In genomic region chr10:73261362-73261995, GRCh38 we compare ENCODE assay signal across 1 cellular context.
TF ChIP-seq lines count a peak whose summit lies in the region.

No MANE protein-coding gene starts in this region.

TF ChIP-seq in K562, 482 proteins besides CTCF, POLR2A, EP300 and RAD21 (continued from another document):
- TF ChIP-seq ZBTB40 (IDR thresholded peaks at IDR 0.05) (no peak), ZBTB40 (CRISPR knock-in tag; IDR thresholded peaks at IDR 0.05) (no peak), SMAD4 (CRISPR knock-in tag; conservative IDR thresholded peaks at IDR 0.05) (peak; percentile 63), RBM39 (optimal IDR thresholded peaks at IDR 0.05; ENCODE audit: low read depth, low read length) (no peak), CREB5 (CRISPR knock-in tag; IDR thresholded peaks at IDR 0.05) (no peak), ZNF24 (IDR thresholded peaks at IDR 0.05) (no peak), ELF4 (CRISPR knock-in tag; IDR thresholded peaks at IDR 0.05) (no peak), SIN3B (IDR thresholded peaks at IDR 0.05; ENCODE audit: low read depth) (no peak), REST (CRISPR knock-in tag; IDR thresholded peaks at IDR 0.05; ENCODE audit: low read depth) (no peak), HNRNPK (IDR thresholded peaks at IDR 0.05; ENCODE audit: low read depth, low read length, poor library complexity, severe bottlenecking) (no peak), HDAC1 (IDR thresholded peaks at IDR 0.05) (no peak), ATF3 (IDR thresholded peaks at IDR 0.05) (no peak), ATF3 (CRISPR knock-in tag; conservative IDR thresholded peaks at IDR 0.05) (no peak), IFI16 (CRISPR knock-in tag; IDR thresholded peaks at IDR 0.05) (no peak), MBD2 (IDR thresholded peaks at IDR 0.05; ENCODE audit: borderline replicate concordance, low read depth) (no peak), FOXJ2 (tag; IDR thresholded peaks at IDR 0.05) (no peak), CREB1 (IDR thresholded peaks at IDR 0.05) (no peak), CREB1 (CRISPR knock-in tag; IDR thresholded peaks at IDR 0.05) (no peak), MYBL2 (IDR thresholded peaks at IDR 0.05; ENCODE audit: low read depth) (no peak), MYBL2 (CRISPR knock-in tag; IDR thresholded peaks at IDR 0.05; ENCODE audit: borderline replicate concordance) (no peak), PCBP2 (IDR thresholded peaks at IDR 0.05; ENCODE audit: low read depth, low read length, poor library complexity, severe bottlenecking) (no peak)
- TF ChIP-seq, protein P1, sequence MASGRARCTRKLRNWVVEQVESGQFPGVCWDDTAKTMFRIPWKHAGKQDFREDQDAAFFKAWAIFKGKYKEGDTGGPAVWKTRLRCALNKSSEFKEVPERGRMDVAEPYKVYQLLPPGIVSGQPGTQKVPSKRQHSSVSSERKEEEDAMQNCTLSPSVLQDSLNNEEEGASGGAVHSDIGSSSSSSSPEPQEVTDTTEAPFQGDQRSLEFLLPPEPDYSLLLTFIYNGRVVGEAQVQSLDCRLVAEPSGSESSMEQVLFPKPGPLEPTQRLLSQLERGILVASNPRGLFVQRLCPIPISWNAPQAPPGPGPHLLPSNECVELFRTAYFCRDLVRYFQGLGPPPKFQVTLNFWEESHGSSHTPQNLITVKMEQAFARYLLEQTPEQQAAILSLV (tag; IDR thresholded peaks at IDR 0.05) = peak; percentile 29; the same call in 1 of the 2 replicates
- TF ChIP-seq, protein P2, sequence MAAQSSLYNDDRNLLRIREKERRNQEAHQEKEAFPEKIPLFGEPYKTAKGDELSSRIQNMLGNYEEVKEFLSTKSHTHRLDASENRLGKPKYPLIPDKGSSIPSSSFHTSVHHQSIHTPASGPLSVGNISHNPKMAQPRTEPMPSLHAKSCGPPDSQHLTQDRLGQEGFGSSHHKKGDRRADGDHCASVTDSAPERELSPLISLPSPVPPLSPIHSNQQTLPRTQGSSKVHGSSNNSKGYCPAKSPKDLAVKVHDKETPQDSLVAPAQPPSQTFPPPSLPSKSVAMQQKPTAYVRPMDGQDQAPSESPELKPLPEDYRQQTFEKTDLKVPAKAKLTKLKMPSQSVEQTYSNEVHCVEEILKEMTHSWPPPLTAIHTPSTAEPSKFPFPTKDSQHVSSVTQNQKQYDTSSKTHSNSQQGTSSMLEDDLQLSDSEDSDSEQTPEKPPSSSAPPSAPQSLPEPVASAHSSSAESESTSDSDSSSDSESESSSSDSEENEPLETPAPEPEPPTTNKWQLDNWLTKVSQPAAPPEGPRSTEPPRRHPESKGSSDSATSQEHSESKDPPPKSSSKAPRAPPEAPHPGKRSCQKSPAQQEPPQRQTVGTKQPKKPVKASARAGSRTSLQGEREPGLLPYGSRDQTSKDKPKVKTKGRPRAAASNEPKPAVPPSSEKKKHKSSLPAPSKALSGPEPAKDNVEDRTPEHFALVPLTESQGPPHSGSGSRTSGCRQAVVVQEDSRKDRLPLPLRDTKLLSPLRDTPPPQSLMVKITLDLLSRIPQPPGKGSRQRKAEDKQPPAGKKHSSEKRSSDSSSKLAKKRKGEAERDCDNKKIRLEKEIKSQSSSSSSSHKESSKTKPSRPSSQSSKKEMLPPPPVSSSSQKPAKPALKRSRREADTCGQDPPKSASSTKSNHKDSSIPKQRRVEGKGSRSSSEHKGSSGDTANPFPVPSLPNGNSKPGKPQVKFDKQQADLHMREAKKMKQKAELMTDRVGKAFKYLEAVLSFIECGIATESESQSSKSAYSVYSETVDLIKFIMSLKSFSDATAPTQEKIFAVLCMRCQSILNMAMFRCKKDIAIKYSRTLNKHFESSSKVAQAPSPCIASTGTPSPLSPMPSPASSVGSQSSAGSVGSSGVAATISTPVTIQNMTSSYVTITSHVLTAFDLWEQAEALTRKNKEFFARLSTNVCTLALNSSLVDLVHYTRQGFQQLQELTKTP (IDR thresholded peaks at IDR 0.05; ENCODE audit: low read depth in 1 of 2, partially characterized antibody in 2 of 2) = no peak
